Comparison of ENCODE assay signal across 1 cellular context in the genomic region with DNA sequence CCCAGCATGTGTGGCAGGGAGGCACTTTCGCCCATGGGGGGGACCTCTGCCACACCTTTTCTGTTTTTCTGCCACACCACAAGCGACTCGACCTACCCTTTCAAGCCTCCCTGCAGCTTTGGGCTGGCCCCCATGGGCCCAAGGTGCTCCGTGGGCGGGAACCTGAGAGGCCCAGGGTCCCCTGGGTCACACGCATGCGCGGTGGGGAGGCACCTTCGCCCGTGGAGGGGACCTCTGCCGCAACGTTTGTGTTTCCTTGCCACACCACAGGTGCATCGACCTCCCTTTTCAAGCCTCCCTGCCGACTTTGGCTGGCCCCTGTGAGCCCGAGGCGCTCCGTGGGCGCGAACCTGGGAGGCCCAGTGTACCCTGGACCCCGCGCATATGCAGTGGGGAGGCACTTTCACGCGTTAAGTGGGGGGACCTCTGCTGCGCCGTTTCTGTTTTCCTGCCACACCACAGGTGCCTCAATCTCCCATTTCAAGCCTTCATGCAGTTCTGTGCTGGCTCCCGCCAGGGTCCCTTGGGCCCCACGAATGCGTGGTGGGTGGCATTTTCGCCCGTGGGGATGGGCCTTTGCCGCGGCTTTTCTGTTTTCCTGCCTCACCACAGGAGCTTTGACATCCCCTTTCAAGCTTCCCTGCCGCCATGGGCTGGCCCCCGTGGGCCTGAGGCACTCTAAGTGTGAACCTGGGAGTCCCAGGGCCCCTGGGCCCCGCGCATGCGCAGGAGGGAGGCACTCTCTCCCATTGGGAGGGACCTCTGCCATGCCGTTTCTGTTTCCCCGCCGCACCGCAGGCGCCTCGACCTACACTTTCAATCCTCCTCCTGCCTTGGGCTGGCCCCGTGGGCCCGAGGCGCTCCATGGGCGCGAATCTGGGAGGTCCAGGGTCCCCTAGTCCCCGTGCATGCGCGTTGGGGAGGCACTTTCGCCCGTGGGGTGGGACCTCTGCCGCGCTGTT.
TF ChIP-seq lines count a peak whose summit lies in the region.

No MANE protein-coding gene starts in this region.

TF ChIP-seq in K562, 482 proteins besides CTCF, POLR2A, EP300 and RAD21:
- no peak for TF ChIP-seq E2F3 (CRISPR knock-in tag; IDR thresholded peaks at IDR 0.05)
- TF ChIP-seq RFX1 (IDR thresholded peaks at IDR 0.05): no peak
- TF ChIP-seq CBFB (CRISPR knock-in tag; IDR thresholded peaks at IDR 0.05): no peak
- TF ChIP-seq, protein P1, sequence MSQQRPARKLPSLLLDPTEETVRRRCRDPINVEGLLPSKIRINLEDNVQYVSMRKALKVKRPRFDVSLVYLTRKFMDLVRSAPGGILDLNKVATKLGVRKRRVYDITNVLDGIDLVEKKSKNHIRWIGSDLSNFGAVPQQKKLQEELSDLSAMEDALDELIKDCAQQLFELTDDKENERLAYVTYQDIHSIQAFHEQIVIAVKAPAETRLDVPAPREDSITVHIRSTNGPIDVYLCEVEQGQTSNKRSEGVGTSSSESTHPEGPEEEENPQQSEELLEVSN (IDR thresholded peaks at IDR 0.05; ENCODE audit: borderline replicate concordance in 1 of 2, extremely low read depth in 1 of 2, insufficient read depth in 1 of 2, insufficient read length in 1 of 2, low read depth in 1 of 2, low read length in 1 of 2, poor library complexity in 1 of 2, severe bottlenecking in 1 of 2): peak in 1 of 2 experiments; percentile 21
- TF ChIP-seq SAFB (IDR thresholded peaks at IDR 0.05; ENCODE audit: borderline replicate concordance, low read depth, low read length): 0 out of 2 replicates have a peak, but pooled peaks have one; percentile 13
- no peak for TF ChIP-seq ZBTB49 (CRISPR knock-in tag; IDR thresholded peaks at IDR 0.05; ENCODE audit: borderline replicate concordance)
- TF ChIP-seq, protein P2, sequence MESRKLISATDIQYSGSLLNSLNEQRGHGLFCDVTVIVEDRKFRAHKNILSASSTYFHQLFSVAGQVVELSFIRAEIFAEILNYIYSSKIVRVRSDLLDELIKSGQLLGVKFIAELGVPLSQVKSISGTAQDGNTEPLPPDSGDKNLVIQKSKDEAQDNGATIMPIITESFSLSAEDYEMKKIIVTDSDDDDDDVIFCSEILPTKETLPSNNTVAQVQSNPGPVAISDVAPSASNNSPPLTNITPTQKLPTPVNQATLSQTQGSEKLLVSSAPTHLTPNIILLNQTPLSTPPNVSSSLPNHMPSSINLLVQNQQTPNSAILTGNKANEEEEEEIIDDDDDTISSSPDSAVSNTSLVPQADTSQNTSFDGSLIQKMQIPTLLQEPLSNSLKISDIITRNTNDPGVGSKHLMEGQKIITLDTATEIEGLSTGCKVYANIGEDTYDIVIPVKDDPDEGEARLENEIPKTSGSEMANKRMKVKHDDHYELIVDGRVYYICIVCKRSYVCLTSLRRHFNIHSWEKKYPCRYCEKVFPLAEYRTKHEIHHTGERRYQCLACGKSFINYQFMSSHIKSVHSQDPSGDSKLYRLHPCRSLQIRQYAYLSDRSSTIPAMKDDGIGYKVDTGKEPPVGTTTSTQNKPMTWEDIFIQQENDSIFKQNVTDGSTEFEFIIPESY (CRISPR knock-in tag; IDR thresholded peaks at IDR 0.05): peak; percentile 57
- no peak for TF ChIP-seq DPF2 (IDR thresholded peaks at IDR 0.05)
- no peak for TF ChIP-seq CREB3 (tag; conservative IDR thresholded peaks at IDR 0.05; ENCODE audit: low read depth)
- no peak for TF ChIP-seq ZNF766 (CRISPR knock-in tag; conservative IDR thresholded peaks at IDR 0.05)
- TF ChIP-seq PCBP1 (IDR thresholded peaks at IDR 0.05; ENCODE audit: low read depth, low read length, poor library complexity, severe bottlenecking): no peak
- no peak for TF ChIP-seq ZBTB7A (IDR thresholded peaks at IDR 0.05; ENCODE audit: borderline replicate concordance, control insufficient read depth, low read depth, low read length)
- no peak for TF ChIP-seq SMAD4 (CRISPR knock-in tag; conservative IDR thresholded peaks at IDR 0.05)
- TF ChIP-seq MIER1 (IDR thresholded peaks at IDR 0.05; ENCODE audit: low read depth): no peak
- peak; percentile 72 to 79 for TF ChIP-seq NRF1 (conservative IDR thresholded peaks at IDR 0.05 in 1 of 2, IDR thresholded peaks at IDR 0.05 in 1 of 2)
- no peak for TF ChIP-seq ILK (tag; IDR thresholded peaks at IDR 0.05; ENCODE audit: borderline replicate concordance, low read depth)
TF ChIP-seq in K562: peak in this region for 4.
